In genomic region chr17:8888704-8889302, GRCh38 we compare ENCODE assay signal across 2 cellular contexts.
TF ChIP-seq lines count a peak whose summit lies in the region.

No MANE protein-coding gene starts in this region.

TF ChIP-seq in SK-N-SH treated with all-trans-retinoic acid at 6 μM for 48 hours, 23 proteins besides CTCF, POLR2A, EP300 and RAD21 (continued from another document):
- TF ChIP-seq TSHZ2 (CRISPR knock-in tag; IDR thresholded peaks at IDR 0.05) = no peak
- TF ChIP-seq CSRNP3 (CRISPR knock-in tag; IDR thresholded peaks at IDR 0.05) = no peak
- TF ChIP-seq CREB5 (CRISPR knock-in tag; IDR thresholded peaks at IDR 0.05; ENCODE audit: low read depth) = no peak
- no peak for TF ChIP-seq ZFP3 (CRISPR knock-in tag; IDR thresholded peaks at IDR 0.05)
- TF ChIP-seq POU6F1 (CRISPR knock-in tag; IDR thresholded peaks at IDR 0.05; ENCODE audit: borderline replicate concordance, low read depth) = no peak
- no peak for TF ChIP-seq GLIS3 (CRISPR knock-in tag; IDR thresholded peaks at IDR 0.05)
- no peak for TF ChIP-seq ESRRG (CRISPR knock-in tag; IDR thresholded peaks at IDR 0.05)
- TF ChIP-seq ZNF8 (CRISPR knock-in tag; IDR thresholded peaks at IDR 0.05) = no peak
- TF ChIP-seq BACH2 (CRISPR knock-in tag; IDR thresholded peaks at IDR 0.05; ENCODE audit: borderline replicate concordance) = no peak

TF ChIP-seq in WTC11, 78 proteins besides CTCF, POLR2A, EP300 and RAD21 (continued from another document):
- TF ChIP-seq ATF6 (CRISPR knock-in tag; IDR thresholded peaks at IDR 0.05) (no peak), ZNF263 (CRISPR knock-in tag; IDR thresholded peaks at IDR 0.05; ENCODE audit: low read depth) (peak; percentile 68; the same call in 1 of the 2 replicates), CBFB (CRISPR knock-in tag; IDR thresholded peaks at IDR 0.05; ENCODE audit: low read depth) (no peak), SMAD4 (CRISPR knock-in tag; IDR thresholded peaks at IDR 0.05) (no peak), PRRX2 (CRISPR knock-in tag; IDR thresholded peaks at IDR 0.05) (no peak), ETV6 (CRISPR knock-in tag; IDR thresholded peaks at IDR 0.05) (no peak), MAX (CRISPR knock-in tag; IDR thresholded peaks at IDR 0.05) (no peak; the same call in 1 of the 2 replicates), TEAD1 (CRISPR knock-in tag; IDR thresholded peaks at IDR 0.05) (0 out of 2 replicates have a peak, but pooled peaks have one; percentile 15), RELA (CRISPR knock-in tag; IDR thresholded peaks at IDR 0.05; ENCODE audit: borderline replicate concordance) (no peak)
